In genomic region chr11:25943031-25943430, GRCh38 we compare ENCODE assay signal across 5 cellular contexts.
"Had no signal": no experiment of that assay in that cellular context is flagged by ENCODE, and none has a peak within 500 bp of the region (broad histone marks: within the 10 kb centered on the region; RNA-seq: fewer than 3 reads in every experiment).

No MANE protein-coding gene starts in this region.

- H3K4me3 ChIP-seq: GM23338, K562 had no signal

- DNase-seq: HCEC 1CT, IMR-90, KG1 had no signal

- ATAC-seq: K562 had no signal
